In the genomic region with DNA sequence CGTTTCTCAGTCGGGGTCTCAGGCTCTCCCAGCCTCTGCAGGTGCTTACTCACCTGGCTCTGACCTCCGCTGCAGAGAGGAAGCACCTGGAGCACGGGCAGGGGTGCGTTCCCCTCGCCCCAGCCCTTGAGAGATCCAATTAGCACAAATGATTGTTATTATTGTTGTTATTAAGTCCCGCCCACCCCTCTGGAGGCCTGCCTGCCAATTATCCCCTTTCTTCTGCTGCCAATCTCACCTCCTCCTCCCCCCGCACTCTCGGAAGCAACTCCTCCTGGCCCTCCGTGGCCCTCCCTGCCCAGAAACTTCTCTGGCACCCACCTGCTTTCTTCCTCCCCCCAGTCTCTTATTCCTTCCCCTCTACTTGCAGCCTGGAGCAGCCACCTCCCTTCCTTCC, we compare ENCODE assay signal across 8 cellular contexts. TPM values are rescaled to one million over a fixed set of nuclear protein-coding genes. Genes with fewer than 3 reads are reported as not detected.
DNase-seq lines count a peak whose midpoint lies in the region; ATAC-seq and TF ChIP-seq lines count a peak whose summit lies in the region.
"Had no signal": no experiment of that assay in that cellular context is flagged by ENCODE, and none has a peak within 500 bp of the region (broad histone marks: within the 10 kb centered on the region; RNA-seq: fewer than 3 reads in every experiment).

No MANE protein-coding gene starts in this region.

- peak overlapping the region; percentile 62 for H3K27ac ChIP-seq in caudate nucleus (ENCODE audit: low read depth, low read length)

- H3K27ac Mint-ChIP-seq in osteocyte (ENCODE audit: unreplicated experiment), result peak overlapping the region; percentile 31

- H3K4me1 Mint-ChIP-seq in osteocyte (ENCODE audit: unreplicated experiment), result peaks cover 60% of the 10 kb centered on the region

- TF ChIP-seq CTCF in GM10266 (IDR thresholded peaks at IDR 0.05; ENCODE audit: control insufficient read depth, insufficient read depth, low read depth, missing control alignments) (no peak), osteocyte (IDR thresholded peaks at IDR 0.05) (no peak)

- H3K27me3 Mint-ChIP-seq in osteocyte (ENCODE audit: unreplicated experiment), result no peaks in the 10 kb centered on the region
- H3K27me3 Mint-ChIP-seq: activated CD4-positive, alpha-beta memory T cell treated with anti-CD3 and anti-CD28 coated beads, Interleukin-2, amount 10 ng/mL, durations not matched to agents 7 days and 5 days had no signal

- no peaks in the 10 kb centered on the region for H3K36me3 Mint-ChIP-seq in osteocyte (ENCODE audit: unreplicated experiment)

- H3K9me3 Mint-ChIP-seq in osteocyte (ENCODE audit: unreplicated experiment), result no peaks in the 10 kb centered on the region
- H3K9me3 Mint-ChIP-seq: activated CD4-positive, alpha-beta memory T cell treated with anti-CD3 and anti-CD28 coated beads, Interleukin-2, amount 10 ng/mL, durations not matched to agents 7 days and 5 days had no signal

- DNase-seq in GM10266 (ENCODE audit: extremely low spot score) (peak; percentile 30), NCI-H1417 (lab: John Stamatoyannopoulos, UW) (peak in 2 of 3 experiments; percentile 84 to 94), caudate nucleus (lab: John Stamatoyannopoulos, UW) (peak in 6 of 61 donors; percentile 10 to 44 (median 31)), osteocyte (ENCODE audit: extremely low spot score, unreplicated experiment) (no peak), Kasumi-1 (lab: John Stamatoyannopoulos, UW) (no peak)
- no peak for DNase-seq in activated CD4-positive, CD25-positive, alpha-beta regulatory T cell treated with anti-CD3 and anti-CD28 coated beads, Interleukin-2, amount 50 U/mL, for 72 hours

- no peak overlapping the region for H3K4me3 Mint-ChIP-seq in osteocyte (ENCODE audit: unreplicated experiment)
- H3K4me3 Mint-ChIP-seq: activated CD4-positive, alpha-beta memory T cell treated with anti-CD3 and anti-CD28 coated beads, Interleukin-2, amount 10 ng/mL, durations not matched to agents 7 days and 5 days had no signal

- no peak for ATAC-seq in GM21515 (IDR thresholded peaks at IDR 0.05; ENCODE audit: unreplicated experiment)

RNA-seq across cellular contexts. Expression of gene ZNF787, which starts 8.8 kb away (rescaled TPM):
- 27.8 and 31.4 TPM in 2 replicates for total RNA-seq in osteocyte

RNA-seq across cellular contexts. Expression of gene ZNF444, which starts 28.8 kb away (rescaled TPM):
- 41.6 and 47.9 TPM in 2 replicates for total RNA-seq in osteocyte

Comparison
In these comparisons a context has a peak if more than half of its experiments do, and no peak if none do; other contexts are left out.
1. DNase-seq: peak in GM10266 (single experiment) and NCI-H1417 (2 of 3); none in osteocyte (single experiment), activated CD4-positive, CD25-positive, alpha-beta regulatory T cell treated with anti-CD3 and anti-CD28 coated beads, Interleukin-2, amount 50 U/mL, for 72 hours (single experiment) and Kasumi-1 (0 of 2).